14 cellular contexts compared by ENCODE assay signal in the genomic region with DNA sequence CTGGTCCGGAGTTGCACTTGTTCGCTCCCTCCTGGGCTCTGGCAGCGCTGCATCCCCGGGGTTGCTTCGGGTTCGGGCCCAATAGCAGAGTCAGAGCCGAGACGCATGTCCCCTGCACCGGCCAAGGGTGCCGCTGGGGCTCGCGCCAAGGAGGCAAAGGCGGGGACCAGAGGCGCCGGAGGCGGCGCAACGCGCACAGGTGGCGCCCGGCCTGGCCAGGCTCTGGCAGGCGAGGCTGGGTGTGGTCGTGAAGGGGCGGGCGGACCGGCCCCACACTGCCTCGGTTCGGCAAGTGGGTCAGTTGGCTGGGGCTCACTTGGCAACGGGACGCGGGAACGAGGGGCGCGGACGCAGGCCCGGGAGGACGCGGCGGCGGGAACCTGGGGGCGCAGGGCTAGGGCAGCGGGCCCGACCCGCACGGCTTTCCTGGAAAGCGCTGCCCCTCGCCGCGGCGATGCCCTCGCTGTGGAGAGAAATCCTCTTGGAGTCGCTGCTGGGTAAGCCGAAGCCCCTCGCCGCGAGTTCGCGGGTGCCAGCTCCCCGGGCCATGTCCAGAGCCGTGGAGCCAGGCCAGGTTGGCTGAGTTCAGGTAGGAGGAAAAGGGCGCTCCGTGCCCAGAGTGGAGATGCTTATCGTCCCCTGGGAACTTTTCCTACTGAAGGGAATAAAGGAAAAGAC. TPM values are rescaled to one million over a fixed set of nuclear protein-coding genes. Genes with fewer than 3 reads are reported as not detected.
DNase-seq lines count a peak whose midpoint lies in the region; ATAC-seq, FAIRE-seq and TF ChIP-seq lines count a peak whose summit lies in the region.
"Had no signal": no experiment of that assay in that cellular context is flagged by ENCODE, and none has a peak within 500 bp of the region (broad histone marks: within the 10 kb centered on the region; RNA-seq: fewer than 3 reads in every experiment).

Gene CWH43 (plus strand): TSS at position 300 of the 678 bp plus-strand sequence. CDS start 155 bp downstream, at position 455.

- no peaks in the 10 kb centered on the region for H3K9me3 ChIP-seq in kidney (ENCODE audit: control insufficient read depth in 1 of 2, low read length in 2 of 2)

- no peaks in the 10 kb centered on the region for H3K4me1 ChIP-seq in kidney (ENCODE audit: control insufficient read depth in 1 of 2, insufficient read depth in 1 of 2, low read depth in 1 of 2, low read length in 2 of 2)

- intact Hi-C loops in dorsolateral prefrontal cortex (cut with DNase I), result no loop called here
- intact Hi-C loops in kidney (cut with DNase I), result no loop called here

- POLR2A ChIA-PET in activated CD4-positive, alpha-beta T cell treated with anti-CD3 and anti-CD28 coated beads, Interleukin-2, amount 10 ng/mL, durations not matched to agents 7 days and 5 days (lab: Charles Lee), result no interaction called here

- H3K4me3 ChIP-seq in dorsolateral prefrontal cortex, result peak within 1 kb of the TSS in 48 of 59 donors; percentile 5 to 58 (median 32)
- H3K4me3 ChIP-seq in kidney (ENCODE audit: low read length in 2 of 2), result peak within 1 kb of the TSS; percentile 49
- H3K4me3 ChIP-seq: lung had no signal

- no peaks in the 10 kb centered on the region for H3K36me3 ChIP-seq in kidney (ENCODE audit: control insufficient read depth in 1 of 2, insufficient read depth in 2 of 2, low read length in 2 of 2)
- H3K36me3 ChIP-seq: spleen had no signal

- peaks cover 58% of the 10 kb centered on the region for H3K27me3 Mint-ChIP-seq in activated CD4-positive, alpha-beta T cell treated with anti-CD3 and anti-CD28 coated beads, Interleukin-2, amount 10 ng/mL, durations not matched to agents 7 days and 5 days

- peaks cover 0 to 59% (median 36%) of the 10 kb centered on the region in 45 donors for H3K27me3 ChIP-seq in dorsolateral prefrontal cortex

- peak; percentile 7 for DNase-seq in activated CD4-positive, alpha-beta T cell treated with anti-CD3 and anti-CD28 coated beads for 48 hours
- no peak for DNase-seq in activated CD4-positive, alpha-beta T cell treated with anti-CD3 and anti-CD28 coated beads, Interleukin-2, amount 10 ng/mL, durations not matched to agents 7 days and 5 days
- DNase-seq in dorsolateral prefrontal cortex, result no peak
- peak; percentile 79 for DNase-seq in kidney
- no peak for DNase-seq in stimulated activated effector memory CD8-positive, alpha-beta T cell treated with anti-CD3 and anti-CD28 coated beads, Interleukin-12 subunit alpha, Interleukin-12 subunit beta, amount 100 ng/mL, for 72 hours (ENCODE audit: low spot score in 2 of 2)
- no peak for DNase-seq in activated CD4-positive, CD25-positive, alpha-beta regulatory T cell (lab: John Stamatoyannopoulos, UW)
- no peak for DNase-seq in activated gamma-delta T cell (lab: John Stamatoyannopoulos, UW)
- DNase-seq: activated CD4-positive, CD25-positive, alpha-beta regulatory T cell treated with anti-CD3 and anti-CD28 coated beads, Interleukin-2, amount 50 U/mL, for 72 hours; dermis blood vessel endothelial cell; NCI-H1092 treated with DMSO at 0.1 percent for 48 hours; spleen had no signal

- no peak within 1 kb of the TSS for H3K4me3 Mint-ChIP-seq in activated CD4-positive, alpha-beta T cell treated with anti-CD3 and anti-CD28 coated beads, Interleukin-2, amount 10 ng/mL, durations not matched to agents 7 days and 5 days
- H3K4me3 Mint-ChIP-seq in stimulated activated effector memory CD8-positive, alpha-beta T cell treated with anti-CD3 and anti-CD28 coated beads, Interleukin-12 subunit alpha, Interleukin-12 subunit beta, amount 100 ng/mL, for 72 hours, result no peak within 1 kb of the TSS

- H3K27ac ChIP-seq in dorsolateral prefrontal cortex (no peak within 1 kb of the TSS), kidney (ENCODE audit: low read depth in 2 of 2, low read length in 2 of 2) (peak within 1 kb of the TSS; percentile 51 to 64)
- H3K27ac ChIP-seq: spleen had no signal

- peak within 1 kb of the TSS in 1 of 2 donors; percentile 27 for H3K9ac ChIP-seq in kidney (ENCODE audit: low read length in 2 of 2)

- no peak for FAIRE-seq in kidney (lab: Jason Lieb, UNC)
- FAIRE-seq: RCC 7860 had no signal

- H3K27ac Mint-ChIP-seq in activated CD4-positive, alpha-beta T cell treated with anti-CD3 and anti-CD28 coated beads, Interleukin-2, amount 10 ng/mL, durations not matched to agents 7 days and 5 days, result no peak within 1 kb of the TSS
- H3K27ac Mint-ChIP-seq in stimulated activated effector memory CD8-positive, alpha-beta T cell treated with anti-CD3 and anti-CD28 coated beads, Interleukin-12 subunit alpha, Interleukin-12 subunit beta, amount 100 ng/mL, for 72 hours, result no peak within 1 kb of the TSS

- ATAC-seq in stimulated activated effector memory CD8-positive, alpha-beta T cell treated with anti-CD3 and anti-CD28 coated beads, Interleukin-12 subunit alpha, Interleukin-12 subunit beta, amount 100 ng/mL, for 72 hours, result peak; percentile 32
- no peak for ATAC-seq in GM21717 (IDR thresholded peaks at IDR 0.05; ENCODE audit: unreplicated experiment)

- H3K36me3 Mint-ChIP-seq in activated CD4-positive, alpha-beta T cell treated with anti-CD3 and anti-CD28 coated beads, Interleukin-2, amount 10 ng/mL, durations not matched to agents 7 days and 5 days (ENCODE audit: low read depth), result peaks cover 1% of the 10 kb centered on the region
- no peaks in the 10 kb centered on the region for H3K36me3 Mint-ChIP-seq in stimulated activated effector memory CD8-positive, alpha-beta T cell treated with anti-CD3 and anti-CD28 coated beads, Interleukin-12 subunit alpha, Interleukin-12 subunit beta, amount 100 ng/mL, for 72 hours

- no peaks in the 10 kb centered on the region for H3K9me3 Mint-ChIP-seq in activated CD4-positive, alpha-beta T cell treated with anti-CD3 and anti-CD28 coated beads, Interleukin-2, amount 10 ng/mL, durations not matched to agents 7 days and 5 days
- no peaks in the 10 kb centered on the region for H3K9me3 Mint-ChIP-seq in stimulated activated effector memory CD8-positive, alpha-beta T cell treated with anti-CD3 and anti-CD28 coated beads, Interleukin-12 subunit alpha, Interleukin-12 subunit beta, amount 100 ng/mL, for 72 hours

- CTCF ChIA-PET in activated CD4-positive, alpha-beta T cell treated with anti-CD3 and anti-CD28 coated beads, Interleukin-2, amount 10 ng/mL, durations not matched to agents 7 days and 5 days (lab: Charles Lee), result no interaction called here

- no peak for TF ChIP-seq CTCF in dorsolateral prefrontal cortex (IDR thresholded peaks at IDR 0.05 in 54 of 56, conservative IDR thresholded peaks at IDR 0.05 in 2 of 56; ENCODE audit: low read depth in 1 of 56, partially characterized antibody in 56 of 56)
- TF ChIP-seq CTCF in kidney (IDR thresholded peaks at IDR 0.05; ENCODE audit: borderline replicate concordance, extremely low read depth, insufficient read depth), result no peak

- no peaks in the 10 kb centered on the region for H3K4me1 Mint-ChIP-seq in activated CD4-positive, alpha-beta T cell treated with anti-CD3 and anti-CD28 coated beads, Interleukin-2, amount 10 ng/mL, durations not matched to agents 7 days and 5 days
- H3K4me1 Mint-ChIP-seq in stimulated activated effector memory CD8-positive, alpha-beta T cell treated with anti-CD3 and anti-CD28 coated beads, Interleukin-12 subunit alpha, Interleukin-12 subunit beta, amount 100 ng/mL, for 72 hours, result no peaks in the 10 kb centered on the region

RNA-seq across cellular contexts. Expression of gene CWH43, which starts in this region (rescaled TPM):
- not detected for total RNA-seq in activated CD4-positive, alpha-beta T cell treated with anti-CD3 and anti-CD28 coated beads, Interleukin-2, amount 10 ng/mL, durations not matched to agents 7 days and 5 days
- total RNA-seq in dorsolateral prefrontal cortex (1 to 10 TPM in 1 of 120 experiments, under 1 TPM in 1, not detected in 118; 0.22 to 1.2 TPM), kidney (2.4 TPM)
- polyA plus RNA-seq in kidney (ENCODE audit: insufficient read depth, low read depth, low replicate concordance), result 15.8 TPM
- total RNA-seq: dermis blood vessel endothelial cell, spleen had no signal
- polyA plus RNA-seq: spleen had no signal

Comparison
In these comparisons a context has a peak if more than half of its experiments do, and no peak if none do; other contexts are left out.
1. DNase-seq: peak in activated CD4-positive, alpha-beta T cell treated with anti-CD3 and anti-CD28 coated beads for 48 hours (single experiment) and kidney (single experiment); none in activated CD4-positive, alpha-beta T cell treated with anti-CD3 and anti-CD28 coated beads, Interleukin-2, amount 10 ng/mL, durations not matched to agents 7 days and 5 days (single experiment), dorsolateral prefrontal cortex (0 of 10), stimulated activated effector memory CD8-positive, alpha-beta T cell treated with anti-CD3 and anti-CD28 coated beads, Interleukin-12 subunit alpha, Interleukin-12 subunit beta, amount 100 ng/mL, for 72 hours (0 of 2), activated CD4-positive, CD25-positive, alpha-beta regulatory T cell (0 of 4) and activated gamma-delta T cell (single experiment).
2. H3K27ac ChIP-seq: peak in kidney (2 of 2); none in dorsolateral prefrontal cortex (0 of 59).